Comparison of ENCODE assay signal across 15 cellular contexts in genomic region chr4:152281211-152281610, GRCh38.
DNase-seq lines count a peak whose midpoint lies in the region.
"Had no signal": no experiment of that assay in that cellular context is flagged by ENCODE, and none has a peak within 500 bp of the region (broad histone marks: within the 10 kb centered on the region; RNA-seq: fewer than 3 reads in every experiment).

No MANE protein-coding gene starts in this region.

- DNase-seq in activated naive CD4-positive, alpha-beta T cell treated with anti-CD3 and anti-CD28 coated beads, Interleukin-2, amount 10 ng/mL, durations not matched to agents 7 days and 5 days, result no peak
- DNase-seq in activated naive CD4-positive, alpha-beta T cell treated with Interleukin-2 at 50 U/mL for 16 hours, result no peak
- DNase-seq in activated CD4-positive, alpha-beta memory T cell treated with anti-CD3 and anti-CD28 coated beads, Interleukin-2, amount 10 ng/mL, durations not matched to agents 7 days and 5 days, result no peak
- DNase-seq in islet precursor cell (peak; percentile 23), mesenteric fat pad (ENCODE audit: low spot score) (no peak), SKM-1 treated with dmso at 0.1 percent for 144 hours (lab: John Stamatoyannopoulos, UW; ENCODE audit: unreplicated experiment) (no peak), medulla oblongata (ENCODE audit: extremely low spot score) (no peak), cerebellar cortex (ENCODE audit: low spot score) (no peak)
- DNase-seq: COR-L47, DMS153, EL, HFFc6, KG1, NCI-H146, NCI-H2081 had no signal

- peaks cover 4% of the 10 kb centered on the region for H3K27me3 Mint-ChIP-seq in activated naive CD4-positive, alpha-beta T cell treated with anti-CD3 and anti-CD28 coated beads, Interleukin-2, amount 10 ng/mL, durations not matched to agents 7 days and 5 days
- H3K27me3 Mint-ChIP-seq in activated CD4-positive, alpha-beta memory T cell treated with anti-CD3 and anti-CD28 coated beads, Interleukin-2, amount 10 ng/mL, durations not matched to agents 7 days and 5 days, result no peaks in the 10 kb centered on the region

- peaks cover 16% of the 10 kb centered on the region for H3K36me3 Mint-ChIP-seq in activated naive CD4-positive, alpha-beta T cell treated with anti-CD3 and anti-CD28 coated beads, Interleukin-2, amount 10 ng/mL, durations not matched to agents 7 days and 5 days
- no peaks in the 10 kb centered on the region for H3K36me3 Mint-ChIP-seq in activated CD4-positive, alpha-beta memory T cell treated with anti-CD3 and anti-CD28 coated beads, Interleukin-2, amount 10 ng/mL, durations not matched to agents 7 days and 5 days (ENCODE audit: low read depth)

- POLR2A ChIA-PET in activated CD4-positive, alpha-beta memory T cell treated with anti-CD3 and anti-CD28 coated beads, Interleukin-2, amount 10 ng/mL, durations not matched to agents 7 days and 5 days (lab: Charles Lee), result interaction anchor here (1.1 kb wide), 1 partner anchor 19 kb away, joined by 3 read pairs; no protein-coding TSS in a partner anchor

- H3K4me1 Mint-ChIP-seq in activated naive CD4-positive, alpha-beta T cell treated with anti-CD3 and anti-CD28 coated beads, Interleukin-2, amount 10 ng/mL, durations not matched to agents 7 days and 5 days, result peaks cover 38% of the 10 kb centered on the region
- H3K4me1 Mint-ChIP-seq in activated CD4-positive, alpha-beta memory T cell treated with anti-CD3 and anti-CD28 coated beads, Interleukin-2, amount 10 ng/mL, durations not matched to agents 7 days and 5 days, result peaks cover 19% of the 10 kb centered on the region

- peak overlapping the region; percentile 91 for H3K27ac Mint-ChIP-seq in activated naive CD4-positive, alpha-beta T cell treated with anti-CD3 and anti-CD28 coated beads, Interleukin-2, amount 10 ng/mL, durations not matched to agents 7 days and 5 days
- H3K27ac Mint-ChIP-seq in activated CD4-positive, alpha-beta memory T cell treated with anti-CD3 and anti-CD28 coated beads, Interleukin-2, amount 10 ng/mL, durations not matched to agents 7 days and 5 days, result peak overlapping the region; percentile 48
- H3K27ac Mint-ChIP-seq: HFFc6 had no signal

- CTCF ChIA-PET in activated naive CD4-positive, alpha-beta T cell treated with anti-CD3 and anti-CD28 coated beads, Interleukin-2, amount 10 ng/mL, durations not matched to agents 7 days and 5 days (lab: Charles Lee), result interaction anchor here (0.7 kb wide), 1 partner anchor 12 kb away, joined by 3 read pairs; no protein-coding TSS in a partner anchor
- CTCF ChIA-PET in activated CD4-positive, alpha-beta memory T cell treated with anti-CD3 and anti-CD28 coated beads, Interleukin-2, amount 10 ng/mL, durations not matched to agents 7 days and 5 days (lab: Charles Lee), result no interaction called here

- H3K4me3 Mint-ChIP-seq in activated naive CD4-positive, alpha-beta T cell treated with anti-CD3 and anti-CD28 coated beads, Interleukin-2, amount 10 ng/mL, durations not matched to agents 7 days and 5 days, result no peak overlapping the region
- no peak overlapping the region for H3K4me3 Mint-ChIP-seq in activated CD4-positive, alpha-beta memory T cell treated with anti-CD3 and anti-CD28 coated beads, Interleukin-2, amount 10 ng/mL, durations not matched to agents 7 days and 5 days
- H3K4me3 Mint-ChIP-seq: HFFc6 had no signal

- H3K9me3 Mint-ChIP-seq in activated naive CD4-positive, alpha-beta T cell treated with anti-CD3 and anti-CD28 coated beads, Interleukin-2, amount 10 ng/mL, durations not matched to agents 7 days and 5 days, result peaks cover 18% of the 10 kb centered on the region
- H3K9me3 Mint-ChIP-seq in activated CD4-positive, alpha-beta memory T cell treated with anti-CD3 and anti-CD28 coated beads, Interleukin-2, amount 10 ng/mL, durations not matched to agents 7 days and 5 days, result peaks cover 4% of the 10 kb centered on the region
- H3K9me3 Mint-ChIP-seq: HFFc6 had no signal
